In the genomic region with DNA sequence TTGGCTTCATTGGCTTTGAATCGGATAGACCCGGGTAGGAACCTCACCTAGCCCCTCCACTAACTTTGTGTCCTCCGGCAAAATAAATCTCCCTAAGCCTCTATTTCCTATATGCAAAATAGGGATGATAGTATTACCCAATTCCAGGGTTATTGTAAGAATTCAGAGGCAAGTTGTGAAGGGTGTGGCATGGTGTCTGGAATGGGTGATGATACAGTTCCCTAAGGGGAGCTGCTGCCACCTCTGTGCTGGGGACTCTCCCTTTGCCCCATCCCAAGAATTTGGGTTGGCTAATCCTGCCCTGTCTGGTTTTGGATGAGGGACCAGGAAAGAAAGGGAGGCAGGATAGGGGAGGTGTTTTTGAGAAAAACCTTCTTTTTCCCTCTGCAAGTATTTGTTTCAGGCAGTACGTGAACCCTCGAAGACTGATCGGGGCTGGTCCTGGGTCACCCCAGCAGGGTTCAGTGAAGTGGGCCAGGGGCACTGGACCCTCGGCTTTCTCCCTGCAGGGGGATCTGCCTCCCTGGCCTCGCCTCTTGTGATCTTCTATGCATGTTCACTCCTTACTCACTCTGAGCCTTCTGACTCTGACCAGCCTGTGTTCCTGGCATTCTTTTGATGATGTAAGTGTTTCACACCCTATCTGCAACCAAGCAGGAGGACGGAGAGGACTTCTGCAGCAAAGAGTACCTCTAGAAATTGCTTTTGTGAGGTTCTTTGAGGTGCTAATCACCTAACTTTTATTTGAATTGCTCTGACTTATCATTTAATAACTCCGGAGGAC, we compare ENCODE assay signal across 9 cellular contexts.
DNase-seq lines count a peak whose midpoint lies in the region; ATAC-seq and TF ChIP-seq lines count a peak whose summit lies in the region.
"Had no signal": no experiment of that assay in that cellular context is flagged by ENCODE, and none has a peak within 500 bp of the region (broad histone marks: within the 10 kb centered on the region; RNA-seq: fewer than 3 reads in every experiment).

No MANE protein-coding gene starts in this region.

- H3K4me1 ChIP-seq in esophagus squamous epithelium (peaks cover 14 to 98% (median 48%) of the 10 kb centered on the region in 3 donors), prostate gland (replicated peaks) (peaks cover 5% of the 10 kb centered on the region)

- peak overlapping the region; percentile 98 for H3K27ac Mint-ChIP-seq in T-helper 1 cell treated with Interleukin-12 subunit alpha and Interleukin-12 subunit beta and Interleukin-4 antibody, amounts not matched to agents 30 μg/mL and 1 μg/mL, for 36 hours

- H3K27me3 ChIP-seq in esophagus squamous epithelium (no peaks in the 10 kb centered on the region), prostate gland (replicated peaks; ENCODE audit: insufficient read depth) (no peaks in the 10 kb centered on the region)

- DNase-seq in esophagus squamous epithelium (lab: John Stamatoyannopoulos, UW) (no peak), prostate gland (ENCODE audit: low spot score) (no peak), NCI-H2227 (lab: John Stamatoyannopoulos, UW; ENCODE audit: unreplicated experiment) (no peak), retina (no peak), NCI-H146 treated with DMSO at 0.1 percent for 48 hours (lab: John Stamatoyannopoulos, UW; ENCODE audit: unreplicated experiment) (no peak)

- no peak for TF ChIP-seq POLR2A in esophagus squamous epithelium (IDR thresholded peaks at IDR 0.05)
- peak; percentile 17 for TF ChIP-seq POLR2A in prostate gland (IDR thresholded peaks at IDR 0.05)

- H3K4me1 Mint-ChIP-seq in T-helper 1 cell treated with Interleukin-12 subunit alpha and Interleukin-12 subunit beta and Interleukin-4 antibody, amounts not matched to agents 30 μg/mL and 1 μg/mL, for 36 hours (ENCODE audit: low read depth), result peaks cover 78% of the 10 kb centered on the region

- peak overlapping the region; percentile 91 for H3K4me3 Mint-ChIP-seq in T-helper 1 cell treated with Interleukin-12 subunit alpha and Interleukin-12 subunit beta and Interleukin-4 antibody, amounts not matched to agents 30 μg/mL and 1 μg/mL, for 36 hours
- H3K4me3 Mint-ChIP-seq: neural crest cell had no signal

- H3K36me3 ChIP-seq in esophagus squamous epithelium (no peaks in the 10 kb centered on the region), prostate gland (no peaks in the 10 kb centered on the region)

- H3K36me3 Mint-ChIP-seq in T-helper 1 cell treated with Interleukin-12 subunit alpha and Interleukin-12 subunit beta and Interleukin-4 antibody, amounts not matched to agents 30 μg/mL and 1 μg/mL, for 36 hours (ENCODE audit: low read depth), result peaks cover 16% of the 10 kb centered on the region

- intact Hi-C loops in esophagus squamous epithelium (cut with DNase I), result no loop called here
- intact Hi-C loops in prostate gland (cut with DNase I), result loop anchor here (5.0 kb wide), 1 partner anchor 59 kb away; the partner anchor contains the start of gene RASSF3

- TF ChIP-seq CTCF in esophagus squamous epithelium (IDR thresholded peaks at IDR 0.05) (no peak), prostate gland (IDR thresholded peaks at IDR 0.05) (no peak)

- H3K4me3 ChIP-seq in esophagus squamous epithelium (no peak overlapping the region), prostate gland (no peak overlapping the region)

- H3K9me3 Mint-ChIP-seq in T-helper 1 cell treated with Interleukin-12 subunit alpha and Interleukin-12 subunit beta and Interleukin-4 antibody, amounts not matched to agents 30 μg/mL and 1 μg/mL, for 36 hours, result no peaks in the 10 kb centered on the region
- H3K9me3 Mint-ChIP-seq: neural crest cell had no signal

- 46 to 51% methylated on average over 9 to 10 of the region's 10 CpGs for WGBS in esophagus squamous epithelium, 2 donors
- WGBS in prostate gland, result 76% methylated on average over 10 of the region's 10 CpGs

- H3K9me3 ChIP-seq in esophagus squamous epithelium, result no peaks in the 10 kb centered on the region
- H3K9me3 ChIP-seq in prostate gland, result no peaks in the 10 kb centered on the region

- ATAC-seq in GM19463 (IDR thresholded peaks at IDR 0.05; ENCODE audit: unreplicated experiment), result peak; percentile 18
- ATAC-seq in HG03135 (IDR thresholded peaks at IDR 0.05; ENCODE audit: unreplicated experiment), result no peak

- H3K27ac ChIP-seq in esophagus squamous epithelium (peak overlapping the region; percentile 19 to 88 (median 75)), prostate gland (peak overlapping the region; percentile 14 to 48)

- no peaks in the 10 kb centered on the region for H3K27me3 Mint-ChIP-seq in T-helper 1 cell treated with Interleukin-12 subunit alpha and Interleukin-12 subunit beta and Interleukin-4 antibody, amounts not matched to agents 30 μg/mL and 1 μg/mL, for 36 hours (ENCODE audit: low read depth)
